8 cellular contexts compared by ENCODE assay signal in the genomic region with DNA sequence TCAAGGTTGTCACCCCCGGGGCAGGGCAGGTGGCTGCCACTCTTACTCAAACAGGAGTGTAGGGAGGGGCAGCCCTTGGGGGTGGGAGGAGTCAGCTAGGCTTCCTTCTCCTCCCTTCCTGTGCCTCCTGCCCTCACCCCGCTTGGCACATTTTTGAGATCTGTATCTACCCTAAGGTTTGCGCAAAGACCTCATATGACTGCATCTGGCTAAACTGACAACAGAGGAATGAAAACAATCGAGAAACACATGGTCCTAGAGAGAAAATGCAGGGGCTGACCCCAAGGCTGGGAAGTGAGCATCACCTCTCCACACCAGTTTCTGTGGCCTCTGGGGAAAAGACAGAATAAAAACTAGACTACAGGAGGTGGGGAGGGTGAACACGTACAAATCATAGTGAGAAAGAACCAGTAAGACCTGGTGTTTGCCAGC. TPM values are rescaled to one million over a fixed set of nuclear protein-coding genes. Genes with fewer than 3 reads are reported as not detected.
DNase-seq lines count a peak whose midpoint lies in the region; ATAC-seq and TF ChIP-seq lines count a peak whose summit lies in the region.

No MANE protein-coding gene starts in this region.

- peaks cover 35% of the 10 kb centered on the region for H3K4me1 Mint-ChIP-seq in activated CD4-positive, alpha-beta T cell treated with anti-CD3 and anti-CD28 coated beads, Interleukin-2, amount 10 ng/mL, durations not matched to agents 24 days and 14 days
- H3K4me1 Mint-ChIP-seq in glutamatergic neuron (ENCODE audit: low read depth, unreplicated experiment): peaks cover 21% of the 10 kb centered on the region

- ATAC-seq in HG02588 (IDR thresholded peaks at IDR 0.05; ENCODE audit: unreplicated experiment) (no peak), HG03108 (IDR thresholded peaks at IDR 0.05; ENCODE audit: unreplicated experiment) (no peak), GM18873 (IDR thresholded peaks at IDR 0.05; ENCODE audit: low FRiP score, unreplicated experiment) (no peak)

- H3K4me3 Mint-ChIP-seq in activated CD4-positive, alpha-beta T cell treated with anti-CD3 and anti-CD28 coated beads, Interleukin-2, amount 10 ng/mL, durations not matched to agents 24 days and 14 days: peak overlapping the region; percentile 89
- peak overlapping the region; percentile 6 for H3K4me3 Mint-ChIP-seq in glutamatergic neuron (ENCODE audit: unreplicated experiment)

- DNase-seq in DMS79 (lab: John Stamatoyannopoulos, UW): peak; percentile 66
- DNase-seq in LNCaP clone FGC (ENCODE audit: low read depth): peak; percentile 88
- DNase-seq in activated CD4-positive, alpha-beta T cell treated with anti-CD3 and anti-CD28 coated beads, Interleukin-2, amount 10 ng/mL, durations not matched to agents 24 days and 14 days: peak; percentile 90
- no peak for DNase-seq in glutamatergic neuron
- DNase-seq in nucleus accumbens (lab: John Stamatoyannopoulos, UW): no peak

- peak overlapping the region; percentile 59 for H3K4me3 ChIP-seq in LNCaP clone FGC (ENCODE audit: low read depth, low read length)

- TF ChIP-seq CTCF in LNCaP clone FGC (IDR thresholded peaks at IDR 0.05; ENCODE audit: control insufficient read depth, extremely low read depth, insufficient read depth): no peak
- TF ChIP-seq CTCF in glutamatergic neuron (IDR thresholded peaks at IDR 0.05; ENCODE audit: partially characterized antibody, unreplicated experiment): no peak

- peaks cover 54% of the 10 kb centered on the region for H3K36me3 Mint-ChIP-seq in activated CD4-positive, alpha-beta T cell treated with anti-CD3 and anti-CD28 coated beads, Interleukin-2, amount 10 ng/mL, durations not matched to agents 24 days and 14 days (ENCODE audit: low read depth)
- H3K36me3 Mint-ChIP-seq in glutamatergic neuron (ENCODE audit: unreplicated experiment): peaks cover 13% of the 10 kb centered on the region

- H3K27ac Mint-ChIP-seq in activated CD4-positive, alpha-beta T cell treated with anti-CD3 and anti-CD28 coated beads, Interleukin-2, amount 10 ng/mL, durations not matched to agents 24 days and 14 days: peak overlapping the region; percentile 97
- peak overlapping the region; percentile 65 for H3K27ac Mint-ChIP-seq in glutamatergic neuron (ENCODE audit: unreplicated experiment)

- no peaks in the 10 kb centered on the region for H3K27me3 Mint-ChIP-seq in activated CD4-positive, alpha-beta T cell treated with anti-CD3 and anti-CD28 coated beads, Interleukin-2, amount 10 ng/mL, durations not matched to agents 24 days and 14 days
- peaks cover 13% of the 10 kb centered on the region for H3K27me3 Mint-ChIP-seq in glutamatergic neuron (ENCODE audit: unreplicated experiment)

- intact Hi-C loops in activated CD4-positive, alpha-beta T cell treated with anti-CD3 and anti-CD28 coated beads, Interleukin-2, amount 10 ng/mL, durations not matched to agents 24 days and 14 days (cut with micrococcal nuclease): loop anchor here (1.0 to 5.0 kb wide), 5 partner anchors 17 to 349 kb away; a partner anchor contains a TSS

- no peaks in the 10 kb centered on the region for H3K9me3 Mint-ChIP-seq in activated CD4-positive, alpha-beta T cell treated with anti-CD3 and anti-CD28 coated beads, Interleukin-2, amount 10 ng/mL, durations not matched to agents 24 days and 14 days
- H3K9me3 Mint-ChIP-seq in glutamatergic neuron (ENCODE audit: unreplicated experiment): peaks cover 19% of the 10 kb centered on the region

RNA-seq across cellular contexts. Expression of a gene that starts 28.1 kb away (rescaled TPM):
- total RNA-seq in activated CD4-positive, alpha-beta T cell treated with anti-CD3 and anti-CD28 coated beads, Interleukin-2, amount 10 ng/mL, durations not matched to agents 24 days and 14 days: 90.5 and 91.8 TPM in 2 replicates
- total RNA-seq in glutamatergic neuron (ENCODE audit: unreplicated experiment): 209 TPM

Comparison
In these comparisons a context has a peak if more than half of its experiments do, and no peak if none do; other contexts are left out.
1. DNase-seq: peak in DMS79 (single experiment), LNCaP clone FGC (single experiment) and activated CD4-positive, alpha-beta T cell treated with anti-CD3 and anti-CD28 coated beads, Interleukin-2, amount 10 ng/mL, durations not matched to agents 24 days and 14 days (single experiment); none in glutamatergic neuron (single experiment) and nucleus accumbens (0 of 56).